Comparison of ENCODE assay signal across 19 cellular contexts in genomic region chr6:165848099-165848461, GRCh38.
DNase-seq lines count a peak whose midpoint lies in the region; ATAC-seq and TF ChIP-seq lines count a peak whose summit lies in the region.
"Had no signal": no experiment of that assay in that cellular context is flagged by ENCODE, and none has a peak within 500 bp of the region (broad histone marks: within the 10 kb centered on the region; RNA-seq: fewer than 3 reads in every experiment).

No MANE protein-coding gene starts in this region.

- intact Hi-C loops in activated T-helper 1 cell treated with anti-CD3 and anti-CD28 coated beads, Interleukin-12 subunit alpha, Interleukin-12 subunit beta, Interleukin-2, Interleukin-4 antibody, amounts not matched to agents 30 ng/mL and 10 ng/mL and 1 ng/mL, durations not matched to agents 14 hours and 24 hours and 36 hours (cut with micrococcal nuclease) = no loop called here

- DNase-seq in GM12865 (ENCODE audit: low read depth) (no peak), HFFc6 (no peak), choroid plexus epithelial cell (ENCODE audit: low read depth) (no peak), neural crest cell (ENCODE audit: low read depth, low spot score) (no peak), T-helper 17 cell (no peak)
- no peak for DNase-seq in activated T-helper 1 cell treated with anti-CD3 and anti-CD28 coated beads, Interleukin-12 subunit alpha, Interleukin-12 subunit beta, Interleukin-2, Interleukin-4 antibody, amounts not matched to agents 30 ng/mL and 10 ng/mL and 1 ng/mL, durations not matched to agents 14 hours and 24 hours and 36 hours (ENCODE audit: low spot score)
- DNase-seq: activated CD4-positive, CD25-positive, alpha-beta regulatory T cell treated with anti-CD3 and anti-CD28 coated beads, Interleukin-2, amount 50 U/mL, for 72 hours; activated gamma-delta T cell; effector CD8-positive, alpha-beta T cell; KG1; NCI-H2107; NCI-H526 treated with DMSO at 0.1 percent for 48 hours; psoas muscle; spleen; T-helper 9 cell had no signal

- no peaks in the 10 kb centered on the region for H3K36me3 Mint-ChIP-seq in HFFc6 (ENCODE audit: low read depth)
- no peaks in the 10 kb centered on the region for H3K36me3 Mint-ChIP-seq in neural crest cell (ENCODE audit: low read depth)
- H3K36me3 Mint-ChIP-seq in activated T-helper 1 cell treated with anti-CD3 and anti-CD28 coated beads, Interleukin-12 subunit alpha, Interleukin-12 subunit beta, Interleukin-2, Interleukin-4 antibody, amounts not matched to agents 30 ng/mL and 10 ng/mL and 1 ng/mL, durations not matched to agents 14 hours and 24 hours and 36 hours (ENCODE audit: low read depth) = no peaks in the 10 kb centered on the region
- no peaks in the 10 kb centered on the region for H3K36me3 Mint-ChIP-seq in T-helper 17 cell (ENCODE audit: low read depth)
- H3K36me3 Mint-ChIP-seq: naive thymus-derived CD4-positive, alpha-beta T cell had no signal

- H3K4me3 Mint-ChIP-seq in HFFc6 = no peak overlapping the region
- no peak overlapping the region for H3K4me3 Mint-ChIP-seq in neural crest cell
- H3K4me3 Mint-ChIP-seq in activated T-helper 1 cell treated with anti-CD3 and anti-CD28 coated beads, Interleukin-12 subunit alpha, Interleukin-12 subunit beta, Interleukin-2, Interleukin-4 antibody, amounts not matched to agents 30 ng/mL and 10 ng/mL and 1 ng/mL, durations not matched to agents 14 hours and 24 hours and 36 hours = no peak overlapping the region
- no peak overlapping the region for H3K4me3 Mint-ChIP-seq in T-helper 17 cell
- H3K4me3 Mint-ChIP-seq: central memory CD8-positive, alpha-beta T cell; naive thymus-derived CD4-positive, alpha-beta T cell had no signal

- no peak for ATAC-seq in GM19328 (IDR thresholded peaks at IDR 0.05; ENCODE audit: unreplicated experiment)
- ATAC-seq in T-helper 17 cell = no peak
- ATAC-seq: psoas muscle had no signal

- no peak overlapping the region for H3K27ac Mint-ChIP-seq in HFFc6
- no peak overlapping the region for H3K27ac Mint-ChIP-seq in neural crest cell (ENCODE audit: unreplicated experiment)
- H3K27ac Mint-ChIP-seq in activated T-helper 1 cell treated with anti-CD3 and anti-CD28 coated beads, Interleukin-12 subunit alpha, Interleukin-12 subunit beta, Interleukin-2, Interleukin-4 antibody, amounts not matched to agents 30 ng/mL and 10 ng/mL and 1 ng/mL, durations not matched to agents 14 hours and 24 hours and 36 hours = no peak overlapping the region
- H3K27ac Mint-ChIP-seq in T-helper 17 cell = no peak overlapping the region
- H3K27ac Mint-ChIP-seq: naive thymus-derived CD4-positive, alpha-beta T cell had no signal

- H3K27me3 Mint-ChIP-seq in HFFc6 (ENCODE audit: insufficient read depth) (peaks cover 5% of the 10 kb centered on the region), neural crest cell (ENCODE audit: low read depth) (peaks cover 19% of the 10 kb centered on the region), T-helper 17 cell (peaks cover 76% of the 10 kb centered on the region)
- H3K27me3 Mint-ChIP-seq in activated T-helper 1 cell treated with anti-CD3 and anti-CD28 coated beads, Interleukin-12 subunit alpha, Interleukin-12 subunit beta, Interleukin-2, Interleukin-4 antibody, amounts not matched to agents 30 ng/mL and 10 ng/mL and 1 ng/mL, durations not matched to agents 14 hours and 24 hours and 36 hours (ENCODE audit: insufficient read depth) = peaks cover 48% of the 10 kb centered on the region

- TF ChIP-seq CTCF in GM12865 (IDR thresholded peaks at IDR 0.05; ENCODE audit: insufficient read depth, low read depth, low read length, missing control alignments) (peak; percentile 8), HFFc6 (IDR thresholded peaks at IDR 0.05) (peak; percentile 13; the same call in 1 of the 2 replicates), choroid plexus epithelial cell (conservative IDR thresholded peaks at IDR 0.05; ENCODE audit: low read depth, low read length) (peak; percentile 22), neural crest cell (conservative IDR thresholded peaks at IDR 0.05) (peak; percentile 31)

- H3K9me3 Mint-ChIP-seq in HFFc6 (peaks cover 5% of the 10 kb centered on the region; the same call in 1 of the 2 replicates), neural crest cell (no peaks in the 10 kb centered on the region)
- H3K9me3 Mint-ChIP-seq in activated T-helper 1 cell treated with anti-CD3 and anti-CD28 coated beads, Interleukin-12 subunit alpha, Interleukin-12 subunit beta, Interleukin-2, Interleukin-4 antibody, amounts not matched to agents 30 ng/mL and 10 ng/mL and 1 ng/mL, durations not matched to agents 14 hours and 24 hours and 36 hours = no peaks in the 10 kb centered on the region
- H3K9me3 Mint-ChIP-seq: central memory CD8-positive, alpha-beta T cell had no signal

- H3K4me3 ChIP-seq in GM12865 (ENCODE audit: low read depth, low read length) = no peak overlapping the region
- H3K4me3 ChIP-seq in choroid plexus epithelial cell (ENCODE audit: low read depth, low read length) = no peak overlapping the region
- H3K4me3 ChIP-seq: adrenal gland, psoas muscle, spleen had no signal

- H3K9me3 ChIP-seq in T-helper 17 cell (ENCODE audit: control insufficient read depth, low read length, poor library complexity, severe bottlenecking) = no peaks in the 10 kb centered on the region
- H3K9me3 ChIP-seq: adrenal gland, psoas muscle, spleen had no signal

- H3K4me1 Mint-ChIP-seq in HFFc6 (ENCODE audit: low read depth) (no peaks in the 10 kb centered on the region), neural crest cell (peaks cover 49% of the 10 kb centered on the region), T-helper 17 cell (peaks cover 4% of the 10 kb centered on the region)
- H3K4me1 Mint-ChIP-seq in activated T-helper 1 cell treated with anti-CD3 and anti-CD28 coated beads, Interleukin-12 subunit alpha, Interleukin-12 subunit beta, Interleukin-2, Interleukin-4 antibody, amounts not matched to agents 30 ng/mL and 10 ng/mL and 1 ng/mL, durations not matched to agents 14 hours and 24 hours and 36 hours (ENCODE audit: low read depth) = peaks cover 12% of the 10 kb centered on the region
- H3K4me1 Mint-ChIP-seq: central memory CD8-positive, alpha-beta T cell had no signal
